Comparison of ENCODE assay signal across 1 cellular context in genomic region chrX:137166591-137166990, GRCh38.
TF ChIP-seq lines count a peak whose summit lies in the region.

No MANE protein-coding gene starts in this region.

TF ChIP-seq in WTC11, 78 proteins besides CTCF, POLR2A, EP300 and RAD21 (continued from another document):
- TF ChIP-seq, protein P1, sequence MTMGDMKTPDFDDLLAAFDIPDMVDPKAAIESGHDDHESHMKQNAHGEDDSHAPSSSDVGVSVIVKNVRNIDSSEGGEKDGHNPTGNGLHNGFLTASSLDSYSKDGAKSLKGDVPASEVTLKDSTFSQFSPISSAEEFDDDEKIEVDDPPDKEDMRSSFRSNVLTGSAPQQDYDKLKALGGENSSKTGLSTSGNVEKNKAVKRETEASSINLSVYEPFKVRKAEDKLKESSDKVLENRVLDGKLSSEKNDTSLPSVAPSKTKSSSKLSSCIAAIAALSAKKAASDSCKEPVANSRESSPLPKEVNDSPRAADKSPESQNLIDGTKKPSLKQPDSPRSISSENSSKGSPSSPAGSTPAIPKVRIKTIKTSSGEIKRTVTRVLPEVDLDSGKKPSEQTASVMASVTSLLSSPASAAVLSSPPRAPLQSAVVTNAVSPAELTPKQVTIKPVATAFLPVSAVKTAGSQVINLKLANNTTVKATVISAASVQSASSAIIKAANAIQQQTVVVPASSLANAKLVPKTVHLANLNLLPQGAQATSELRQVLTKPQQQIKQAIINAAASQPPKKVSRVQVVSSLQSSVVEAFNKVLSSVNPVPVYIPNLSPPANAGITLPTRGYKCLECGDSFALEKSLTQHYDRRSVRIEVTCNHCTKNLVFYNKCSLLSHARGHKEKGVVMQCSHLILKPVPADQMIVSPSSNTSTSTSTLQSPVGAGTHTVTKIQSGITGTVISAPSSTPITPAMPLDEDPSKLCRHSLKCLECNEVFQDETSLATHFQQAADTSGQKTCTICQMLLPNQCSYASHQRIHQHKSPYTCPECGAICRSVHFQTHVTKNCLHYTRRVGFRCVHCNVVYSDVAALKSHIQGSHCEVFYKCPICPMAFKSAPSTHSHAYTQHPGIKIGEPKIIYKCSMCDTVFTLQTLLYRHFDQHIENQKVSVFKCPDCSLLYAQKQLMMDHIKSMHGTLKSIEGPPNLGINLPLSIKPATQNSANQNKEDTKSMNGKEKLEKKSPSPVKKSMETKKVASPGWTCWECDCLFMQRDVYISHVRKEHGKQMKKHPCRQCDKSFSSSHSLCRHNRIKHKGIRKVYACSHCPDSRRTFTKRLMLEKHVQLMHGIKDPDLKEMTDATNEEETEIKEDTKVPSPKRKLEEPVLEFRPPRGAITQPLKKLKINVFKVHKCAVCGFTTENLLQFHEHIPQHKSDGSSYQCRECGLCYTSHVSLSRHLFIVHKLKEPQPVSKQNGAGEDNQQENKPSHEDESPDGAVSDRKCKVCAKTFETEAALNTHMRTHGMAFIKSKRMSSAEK (CRISPR knock-in tag; IDR thresholded peaks at IDR 0.05; ENCODE audit: borderline replicate concordance): no peak
- TF ChIP-seq ZNF512 (CRISPR knock-in tag; IDR thresholded peaks at IDR 0.05; ENCODE audit: borderline replicate concordance) (no peak), NR3C1 (CRISPR knock-in tag; conservative IDR thresholded peaks at IDR 0.05; ENCODE audit: low read depth) (no peak)
- TF ChIP-seq, protein P2, sequence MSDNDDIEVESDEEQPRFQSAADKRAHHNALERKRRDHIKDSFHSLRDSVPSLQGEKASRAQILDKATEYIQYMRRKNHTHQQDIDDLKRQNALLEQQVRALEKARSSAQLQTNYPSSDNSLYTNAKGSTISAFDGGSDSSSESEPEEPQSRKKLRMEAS (CRISPR knock-in tag; IDR thresholded peaks at IDR 0.05): no peak
- TF ChIP-seq, protein P3, sequence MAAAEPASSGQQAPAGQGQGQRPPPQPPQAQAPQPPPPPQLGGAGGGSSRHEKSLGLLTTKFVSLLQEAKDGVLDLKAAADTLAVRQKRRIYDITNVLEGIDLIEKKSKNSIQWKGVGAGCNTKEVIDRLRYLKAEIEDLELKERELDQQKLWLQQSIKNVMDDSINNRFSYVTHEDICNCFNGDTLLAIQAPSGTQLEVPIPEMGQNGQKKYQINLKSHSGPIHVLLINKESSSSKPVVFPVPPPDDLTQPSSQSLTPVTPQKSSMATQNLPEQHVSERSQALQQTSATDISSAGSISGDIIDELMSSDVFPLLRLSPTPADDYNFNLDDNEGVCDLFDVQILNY (CRISPR knock-in tag; IDR thresholded peaks at IDR 0.05): no peak
TF ChIP-seq in WTC11: peak in this region for 0.
